In genomic region chr9:87497080-87497603, GRCh38 we compare ENCODE assay signal across 9 cellular contexts. TPM values are rescaled to one million over a fixed set of nuclear protein-coding genes. Genes with fewer than 3 reads are reported as not detected.
DNase-seq lines count a peak whose midpoint lies in the region; ATAC-seq and TF ChIP-seq lines count a peak whose summit lies in the region.
"Had no signal": no experiment of that assay in that cellular context is flagged by ENCODE, and none has a peak within 500 bp of the region (broad histone marks: within the 10 kb centered on the region; RNA-seq: fewer than 3 reads in every experiment).

No MANE protein-coding gene starts in this region.

- CTCF ChIA-PET in mammary epithelial cell (lab: Charles Lee; ENCODE audit: low non-redundant PET): interaction anchor here (0.7 kb wide), 1 partner anchor 58 kb away, joined by 3 read pairs; no protein-coding TSS in a partner anchor

- ATAC-seq in heart right ventricle (no peak), left ventricle myocardium superior (no peak), upper lobe of right lung (no peak)
- ATAC-seq in stimulated activated effector memory CD8-positive, alpha-beta T cell treated with anti-CD3 and anti-CD28 coated beads, Interleukin-12 subunit alpha, Interleukin-12 subunit beta, amount 100 ng/mL, for 72 hours: no peak

- H3K27ac ChIP-seq in heart right ventricle: peak overlapping the region in 5 of 10 donors; percentile 51 to 91 (median 65)
- H3K27ac ChIP-seq in mammary epithelial cell (ENCODE audit: insufficient read depth, low read depth, low read length): no peak overlapping the region
- H3K27ac ChIP-seq in mesodermal cell (ENCODE audit: low read depth, low read length, severe bottlenecking): peak overlapping the region; percentile 36
- H3K27ac ChIP-seq in upper lobe of right lung: peak overlapping the region; percentile 94

- H3K36me3 Mint-ChIP-seq in stimulated activated effector memory CD8-positive, alpha-beta T cell treated with anti-CD3 and anti-CD28 coated beads, Interleukin-12 subunit alpha, Interleukin-12 subunit beta, amount 100 ng/mL, for 72 hours: no peaks in the 10 kb centered on the region

- H4K20me1 ChIP-seq in mammary epithelial cell (ENCODE audit: insufficient read depth, low read length): no peaks in the 10 kb centered on the region

- 16 to 17% methylated on average over 15 of the region's 15 CpGs for WGBS in heart right ventricle, 2 donors
- 57% methylated on average over 6 of the region's 15 CpGs for WGBS in mammary epithelial cell (ENCODE audit: low coverage, missing lambda C conversion rate)
- 30 to 65% methylated on average over 6 to 13 of the region's 15 CpGs for WGBS in mesodermal cell (ENCODE audit: insufficient coverage in 2 of 2), 2 experiments

- H3K4me2 ChIP-seq in mammary epithelial cell (ENCODE audit: insufficient read depth, low read depth, low read length): peak overlapping the region; percentile 99

- no peaks in the 10 kb centered on the region for H3K36me3 ChIP-seq in heart right ventricle
- H3K36me3 ChIP-seq in mammary epithelial cell (ENCODE audit: insufficient read depth, low read length): no peaks in the 10 kb centered on the region
- H3K36me3 ChIP-seq in mesodermal cell (ENCODE audit: control insufficient read depth, insufficient read depth, low read length): peaks cover 4% of the 10 kb centered on the region
- no peaks in the 10 kb centered on the region for H3K36me3 ChIP-seq in upper lobe of right lung

- H3K9me3 ChIP-seq in heart right ventricle (no peaks in the 10 kb centered on the region), mammary epithelial cell (replicated peaks; ENCODE audit: insufficient read depth, low read length) (no peaks in the 10 kb centered on the region), mesodermal cell (ENCODE audit: control insufficient read depth, low read length) (no peaks in the 10 kb centered on the region), upper lobe of right lung (no peaks in the 10 kb centered on the region)

- peak overlapping the region; percentile 46 to 76 (median 64) for H3K4me3 ChIP-seq in heart right ventricle
- peak overlapping the region; percentile 57 to 77 (median 69) for H3K4me3 ChIP-seq in mammary epithelial cell (replicated peaks in 1 of 3; ENCODE audit: insufficient read depth in 1 of 3, low read depth in 2 of 3, low read length in 3 of 3)
- peak overlapping the region; percentile 81 for H3K4me3 ChIP-seq in mesodermal cell (ENCODE audit: extremely low read depth, insufficient read depth, low read length, poor library complexity, severe bottlenecking)
- peak overlapping the region; percentile 80 for H3K4me3 ChIP-seq in upper lobe of right lung

- H3K79me2 ChIP-seq in mammary epithelial cell (ENCODE audit: insufficient read depth, low read length): no peaks in the 10 kb centered on the region

- H2AFZ ChIP-seq in mammary epithelial cell (ENCODE audit: low read depth, low read length): peak overlapping the region; percentile 92

- intact Hi-C loops in heart right ventricle (cut with DNase I): loop anchor here in 1 of 10 donors (10.0 kb wide), 1 partner anchor 168 kb away; no protein-coding TSS in a partner anchor
- intact Hi-C loops in left ventricle myocardium superior (cut with micrococcal nuclease): no loop called here
- intact Hi-C loops in mammary epithelial cell (cut with micrococcal nuclease): no loop called here
- intact Hi-C loops in upper lobe of right lung (cut with DNase I): loop anchor here (10.0 kb wide), 1 partner anchor 148 kb away; no protein-coding TSS in a partner anchor

- peaks cover under 1% of the 10 kb centered on the region for H3K9me3 Mint-ChIP-seq in stimulated activated effector memory CD8-positive, alpha-beta T cell treated with anti-CD3 and anti-CD28 coated beads, Interleukin-12 subunit alpha, Interleukin-12 subunit beta, amount 100 ng/mL, for 72 hours

- peaks cover 7 to 63% (median 45%) of the 10 kb centered on the region in 7 donors for H3K27me3 ChIP-seq in heart right ventricle
- H3K27me3 ChIP-seq in mammary epithelial cell (ENCODE audit: insufficient read depth, low read length): peaks cover 7% of the 10 kb centered on the region
- no peaks in the 10 kb centered on the region for H3K27me3 ChIP-seq in upper lobe of right lung

- H3K9ac ChIP-seq in mammary epithelial cell (ENCODE audit: insufficient read depth, low read length): no peak overlapping the region

- H3K4me1 ChIP-seq in heart right ventricle (peaks cover 0 to 55% (median 12%) of the 10 kb centered on the region in 9 donors), mammary epithelial cell (ENCODE audit: insufficient read depth, low read length) (peaks cover 18% of the 10 kb centered on the region), mesodermal cell (ENCODE audit: control insufficient read depth, insufficient read depth, low read length, poor library complexity, severe bottlenecking) (peaks cover 16% of the 10 kb centered on the region), upper lobe of right lung (peaks cover 26% of the 10 kb centered on the region)

- no peaks in the 10 kb centered on the region for H3K4me1 Mint-ChIP-seq in stimulated activated effector memory CD8-positive, alpha-beta T cell treated with anti-CD3 and anti-CD28 coated beads, Interleukin-12 subunit alpha, Interleukin-12 subunit beta, amount 100 ng/mL, for 72 hours

- no peak overlapping the region for H3K27ac Mint-ChIP-seq in stimulated activated effector memory CD8-positive, alpha-beta T cell treated with anti-CD3 and anti-CD28 coated beads, Interleukin-12 subunit alpha, Interleukin-12 subunit beta, amount 100 ng/mL, for 72 hours

- no TSS peak for BruUV-seq in mammary epithelial cell (replicated peaks; lab: Mats Ljungman, UMichigan)

- TF ChIP-seq CTCF in heart right ventricle (IDR thresholded peaks at IDR 0.05) (no peak), mammary epithelial cell (conservative IDR thresholded peaks at IDR 0.05 in 1 of 2, IDR thresholded peaks at IDR 0.05 in 1 of 2; ENCODE audit: extremely low read depth in 1 of 2, insufficient read depth in 1 of 2, low read depth in 1 of 2, low read length in 2 of 2) (no peak), upper lobe of right lung (IDR thresholded peaks at IDR 0.05) (no peak)

- no peak overlapping the region for H3K4me3 Mint-ChIP-seq in stimulated activated effector memory CD8-positive, alpha-beta T cell treated with anti-CD3 and anti-CD28 coated beads, Interleukin-12 subunit alpha, Interleukin-12 subunit beta, amount 100 ng/mL, for 72 hours

- in situ Hi-C loops in mammary epithelial cell (cut with MboI; ENCODE audit: low sequenced_read_pairs in 2 of 2): no loop called here

- dilution Hi-C loops in mammary epithelial cell (cut with HindIII; ENCODE audit: low sequenced_read_pairs): no loop called here

- DNase-seq in heart right ventricle: no peak
- no peak for DNase-seq in left ventricle myocardium superior
- no peak for DNase-seq in mammary epithelial cell
- DNase-seq in upper lobe of right lung: no peak
- DNase-seq in stimulated activated effector memory CD8-positive, alpha-beta T cell treated with anti-CD3 and anti-CD28 coated beads, Interleukin-12 subunit alpha, Interleukin-12 subunit beta, amount 100 ng/mL, for 72 hours (ENCODE audit: low spot score in 2 of 2): no peak
- DNase-seq in AG08396 (ENCODE audit: low spot score): no peak
- no peak for DNase-seq in hepatic stellate cell (ENCODE audit: low spot score)
- DNase-seq: effector CD4-positive, alpha-beta T cell had no signal

RNA-seq across cellular contexts. Expression of gene DAPK1, which starts 0.5 kb away (rescaled TPM):
- total RNA-seq in heart right ventricle: 10 to 100 TPM in 1 of 10 donors, 1 to 10 TPM in 9; 2.3 to 15.5 (median 4.3) TPM
- 1 to 10 TPM; 1.1 to 2.2 TPM for polyA plus RNA-seq in heart right ventricle
- total RNA-seq in left ventricle myocardium superior: 10.2 TPM
- total RNA-seq in mammary epithelial cell: 10 to 100 TPM; 17.1 to 33.3 TPM
- 3.7 TPM for polyA plus RNA-seq in mammary epithelial cell
- 18.0 TPM for polyA minus RNA-seq in mammary epithelial cell
- polyA plus RNA-seq in mesodermal cell (2013, experiment 1 of 2): 26.4 TPM
- 21.0 TPM for polyA plus RNA-seq in mesodermal cell (2013, experiment 2 of 2)
- total RNA-seq in upper lobe of right lung: 168 TPM
